ENCODE assay signal across 25 cellular contexts in genomic region chr5:158755971-158756370, GRCh38.
DNase-seq lines count a peak whose midpoint lies in the region; ATAC-seq and TF ChIP-seq lines count a peak whose summit lies in the region.
"Had no signal": no experiment of that assay in that cellular context is flagged by ENCODE, and none has a peak within 500 bp of the region (broad histone marks: within the 10 kb centered on the region; RNA-seq: fewer than 3 reads in every experiment).

No MANE protein-coding gene starts in this region.

- H3K9me3 Mint-ChIP-seq in chondrocyte (ENCODE audit: low read depth) (peaks cover 2% of the 10 kb centered on the region), nephron (no peaks in the 10 kb centered on the region), Caco-2 (ENCODE audit: unreplicated experiment) (no peaks in the 10 kb centered on the region)
- H3K9me3 Mint-ChIP-seq: activated naive CD4-positive, alpha-beta T cell treated with anti-CD3 and anti-CD28 coated beads, Interleukin-2, amount 50 U/mL, for 24 hours; natural killer cell treated with Interleukin-12 subunit alpha and Interleukin-12 subunit beta and Interleukin-15 and Interleukin-18, amount 100 ng/mL, for 72 hours had no signal

- POLR2A ChIA-PET in Caco-2 (lab: Charles Lee): no interaction called here

- peaks cover 2% of the 10 kb centered on the region for H3K36me3 Mint-ChIP-seq in chondrocyte (ENCODE audit: low read depth)
- H3K36me3 Mint-ChIP-seq in nephron (ENCODE audit: low read depth): no peaks in the 10 kb centered on the region
- H3K36me3 Mint-ChIP-seq in Caco-2 (ENCODE audit: insufficient read depth, unreplicated experiment): no peaks in the 10 kb centered on the region
- H3K36me3 Mint-ChIP-seq: activated naive CD4-positive, alpha-beta T cell treated with anti-CD3 and anti-CD28 coated beads, Interleukin-2, amount 50 U/mL, for 24 hours; natural killer cell treated with Interleukin-12 subunit alpha and Interleukin-12 subunit beta and Interleukin-15 and Interleukin-18, amount 100 ng/mL, for 72 hours had no signal

- H3K4me1 Mint-ChIP-seq in chondrocyte (ENCODE audit: low read depth) (peaks cover 66% of the 10 kb centered on the region), nephron (peaks cover 47% of the 10 kb centered on the region), Caco-2 (ENCODE audit: low read depth, unreplicated experiment) (no peaks in the 10 kb centered on the region)
- H3K4me1 Mint-ChIP-seq: activated naive CD4-positive, alpha-beta T cell treated with anti-CD3 and anti-CD28 coated beads, Interleukin-2, amount 50 U/mL, for 24 hours had no signal

- CTCF ChIA-PET in Caco-2 (lab: Charles Lee): no interaction called here

- intact Hi-C loops in aorta (cut with DNase I): loop anchor here (5.0 to 10.0 kb wide), 2 partner anchors 41 to 51 kb away; no protein-coding TSS in a partner anchor
- intact Hi-C loops in esophagus muscularis mucosa (cut with DNase I): no loop called here
- intact Hi-C loops in Caco-2 (cut with micrococcal nuclease; ENCODE audit: unreplicated experiment): loop anchor here (5.0 kb wide), 1 partner anchor 59 kb away; no protein-coding TSS in a partner anchor

- peak overlapping the region; percentile 94 for H3K27ac Mint-ChIP-seq in chondrocyte (ENCODE audit: unreplicated experiment)
- peak overlapping the region; percentile 38 to 86 (median 82) for H3K27ac Mint-ChIP-seq in nephron
- no peak overlapping the region for H3K27ac Mint-ChIP-seq in Caco-2 (ENCODE audit: unreplicated experiment)
- H3K27ac Mint-ChIP-seq: activated naive CD4-positive, alpha-beta T cell treated with anti-CD3 and anti-CD28 coated beads, Interleukin-2, amount 50 U/mL, for 24 hours; natural killer cell treated with Interleukin-12 subunit alpha and Interleukin-12 subunit beta and Interleukin-15 and Interleukin-18, amount 100 ng/mL, for 72 hours had no signal

- H3K27me3 Mint-ChIP-seq in chondrocyte (ENCODE audit: low read depth) (no peaks in the 10 kb centered on the region), nephron (ENCODE audit: low read depth) (peaks cover 5% of the 10 kb centered on the region), Caco-2 (ENCODE audit: insufficient read depth, unreplicated experiment) (peaks cover 13% of the 10 kb centered on the region)

- H3K27ac ChIP-seq in aorta (ENCODE audit: low read depth in 1 of 2, low read length in 2 of 2): peak overlapping the region; percentile 69 to 76
- no peak overlapping the region for H3K27ac ChIP-seq in esophagus muscularis mucosa (replicated peaks in 1 of 4)
- H3K27ac ChIP-seq: epithelial cell of prostate had no signal

- H3K9me3 ChIP-seq in aorta (ENCODE audit: control insufficient read depth, low read length) (no peaks in the 10 kb centered on the region), esophagus muscularis mucosa (no peaks in the 10 kb centered on the region), Caco-2 (no peaks in the 10 kb centered on the region)
- H3K9me3 ChIP-seq: SK-N-SH had no signal

- peak; percentile 23 for ATAC-seq in aorta (ENCODE audit: low FRiP score)
- ATAC-seq: natural killer cell treated with Interleukin-12 subunit alpha and Interleukin-12 subunit beta and Interleukin-15 and Interleukin-18, amount 100 ng/mL, for 72 hours; right cardiac atrium; stimulated activated naive CD8-positive, alpha-beta T cell treated with anti-CD3 and anti-CD28 coated beads, Interleukin-15, Interleukin-2, amounts not matched to agents 100 U/mL and 50 U/mL, for 24 hours had no signal

- no peak for TF ChIP-seq POLR2A in esophagus muscularis mucosa (IDR thresholded peaks at IDR 0.05; ENCODE audit: low read depth)

- DNase-seq in M059J (ENCODE audit: low read depth) (peak; percentile 17), chondrocyte (ENCODE audit: low spot score) (no peak), aorta (no peak), AG08395 (ENCODE audit: low spot score) (no peak), OCI-M1 (lab: John Stamatoyannopoulos, UW) (no peak), esophagus muscularis mucosa (ENCODE audit: extremely low spot score) (no peak), Caco-2 (no peak)
- DNase-seq: activated CD4-positive, alpha-beta T cell treated with anti-CD3 and anti-CD28 coated beads for 48 hours; activated T-cell treated with anti-CD3 and anti-CD28 coated beads, Interleukin-2, amount 50 U/mL, for 48 hours; anterior cingulate cortex; DMS79 treated with DMSO at 0.1 percent for 48 hours; HCEC 1CT; NCI-H1048; NCI-H1930; NCI-H2227 treated with DMSO at 0.1 percent for 48 hours; NCI-H774; right cardiac atrium; SK-N-SH; stimulated activated naive CD8-positive, alpha-beta T cell treated with anti-CD3 and anti-CD28 coated beads, Interleukin-15, Interleukin-2, amounts not matched to agents 100 U/mL and 50 U/mL, for 24 hours; T-helper 2 cell; trophoblast cell had no signal

- TF ChIP-seq EP300 in esophagus muscularis mucosa (IDR thresholded peaks at IDR 0.05): no peak

- H3K4me1 ChIP-seq in aorta (ENCODE audit: control insufficient read depth in 1 of 2, insufficient read depth in 2 of 2, low read length in 2 of 2) (peaks cover 11 to 15% of the 10 kb centered on the region in 2 donors), esophagus muscularis mucosa (peaks cover 0 to 5% (median 1%) of the 10 kb centered on the region in 4 donors), Caco-2 (no peaks in the 10 kb centered on the region)

- TF ChIP-seq CTCF in chondrocyte (IDR thresholded peaks at IDR 0.05): no peak
- TF ChIP-seq CTCF in nephron (IDR thresholded peaks at IDR 0.05; ENCODE audit: unreplicated experiment in 3 of 3): no peak
- no peak for TF ChIP-seq CTCF in esophagus muscularis mucosa (IDR thresholded peaks at IDR 0.05)
- no peak for TF ChIP-seq CTCF in Caco-2 (IDR thresholded peaks at IDR 0.05; ENCODE audit: insufficient read depth in 1 of 2, low read depth in 1 of 2, low read length in 1 of 2, severe bottlenecking in 1 of 2, unreplicated experiment in 1 of 2)

- WGBS in aorta, 2 donors: 5 to 10% methylated on average over 2 of the region's 2 CpGs
- WGBS in esophagus muscularis mucosa: 56% methylated on average over 2 of the region's 2 CpGs

- BruUV-seq in Caco-2 (replicated peaks; lab: Mats Ljungman, UMichigan): no TSS peak

- no peaks in the 10 kb centered on the region for H3K27me3 ChIP-seq in aorta (ENCODE audit: control insufficient read depth in 1 of 2, insufficient read depth in 2 of 2, low read length in 1 of 2)
- no peaks in the 10 kb centered on the region for H3K27me3 ChIP-seq in esophagus muscularis mucosa
- H3K27me3 ChIP-seq in Caco-2 (replicated peaks; ENCODE audit: control insufficient read depth, insufficient read depth, low read length): no peaks in the 10 kb centered on the region

- H3K4me3 ChIP-seq in aorta (ENCODE audit: low read length in 2 of 2): no peak overlapping the region
- H3K4me3 ChIP-seq in esophagus muscularis mucosa: no peak overlapping the region
- no peak overlapping the region for H3K4me3 ChIP-seq in Caco-2 (ENCODE audit: low read depth, low read length)

- H3K4me3 Mint-ChIP-seq in chondrocyte (ENCODE audit: unreplicated experiment): no peak overlapping the region
- peak overlapping the region in 1 of 3 experiments; percentile 25 for H3K4me3 Mint-ChIP-seq in nephron
- no peak overlapping the region for H3K4me3 Mint-ChIP-seq in Caco-2 (ENCODE audit: unreplicated experiment)
- H3K4me3 Mint-ChIP-seq: activated naive CD4-positive, alpha-beta T cell treated with anti-CD3 and anti-CD28 coated beads, Interleukin-2, amount 50 U/mL, for 24 hours; natural killer cell treated with Interleukin-12 subunit alpha and Interleukin-12 subunit beta and Interleukin-15 and Interleukin-18, amount 100 ng/mL, for 72 hours had no signal

- no peaks in the 10 kb centered on the region for H3K36me3 ChIP-seq in aorta (ENCODE audit: control insufficient read depth in 1 of 2, insufficient read depth in 2 of 2, low read length in 1 of 2)
- no peaks in the 10 kb centered on the region for H3K36me3 ChIP-seq in esophagus muscularis mucosa
- no peaks in the 10 kb centered on the region for H3K36me3 ChIP-seq in Caco-2 (ENCODE audit: control insufficient read depth, insufficient read depth, low read length)

Comparison
In these comparisons a context has a peak if more than half of its experiments do, and no peak if none do; other contexts are left out.
1. H3K27ac ChIP-seq: peak in aorta (2 of 2); none in esophagus muscularis mucosa (0 of 4).